ENCODE assay signal across 10 cellular contexts in genomic region chr6:136548582-136549330, GRCh38. TPM values are rescaled to one million over a fixed set of nuclear protein-coding genes. Genes with fewer than 3 reads are reported as not detected.
DNase-seq lines count a peak whose midpoint lies in the region; ATAC-seq and TF ChIP-seq lines count a peak whose summit lies in the region.
"Had no signal": no experiment of that assay in that cellular context is flagged by ENCODE, and none has a peak within 500 bp of the region (broad histone marks: within the 10 kb centered on the region; RNA-seq: fewer than 3 reads in every experiment).

No MANE protein-coding gene starts in this region.

- TF ChIP-seq CTCF in chondrocyte (IDR thresholded peaks at IDR 0.05) (no peak), thoracic aorta (IDR thresholded peaks at IDR 0.05) (no peak)

- H3K9ac ChIP-seq in mesendoderm (ENCODE audit: low read length): peak overlapping the region; percentile 78
- H3K9ac ChIP-seq: BLaER1 had no signal

- H3K4me1 ChIP-seq in mesendoderm (ENCODE audit: control insufficient read depth, low read depth, low read length) (no peaks in the 10 kb centered on the region), thoracic aorta (ENCODE audit: control insufficient read depth in 1 of 2, low read depth in 2 of 2) (peaks cover 4 to 18% of the 10 kb centered on the region in 2 donors)

- H2BK120ac ChIP-seq in mesendoderm (ENCODE audit: low read depth, low read length): no peak overlapping the region

- H3K27me3 ChIP-seq in mesendoderm (ENCODE audit: insufficient read depth, low read length, poor library complexity): no peaks in the 10 kb centered on the region
- no peaks in the 10 kb centered on the region for H3K27me3 ChIP-seq in thoracic aorta (replicated peaks; ENCODE audit: insufficient read depth)

- H3K4ac ChIP-seq in mesendoderm (ENCODE audit: low read depth, low read length): no peak overlapping the region

- no peak overlapping the region for H3K27ac Mint-ChIP-seq in activated naive CD4-positive, alpha-beta T cell treated with anti-CD3 and anti-CD28 coated beads, Interleukin-2, amount 10 ng/mL, durations not matched to agents 7 days and 5 days
- no peak overlapping the region for H3K27ac Mint-ChIP-seq in chondrocyte (ENCODE audit: unreplicated experiment)

- peak overlapping the region; percentile 6 for H3K56ac ChIP-seq in mesendoderm (ENCODE audit: low read length)

- H3K4me1 Mint-ChIP-seq in activated naive CD4-positive, alpha-beta T cell treated with anti-CD3 and anti-CD28 coated beads, Interleukin-2, amount 10 ng/mL, durations not matched to agents 7 days and 5 days: peaks cover 11% of the 10 kb centered on the region
- peaks cover 14% of the 10 kb centered on the region for H3K4me1 Mint-ChIP-seq in chondrocyte (ENCODE audit: low read depth)

- H2BK15ac ChIP-seq in mesendoderm (replicated peaks; ENCODE audit: low read depth): no peak overlapping the region

- no peaks in the 10 kb centered on the region for H3K36me3 Mint-ChIP-seq in activated naive CD4-positive, alpha-beta T cell treated with anti-CD3 and anti-CD28 coated beads, Interleukin-2, amount 10 ng/mL, durations not matched to agents 7 days and 5 days
- H3K36me3 Mint-ChIP-seq in chondrocyte (ENCODE audit: low read depth): peaks cover 8% of the 10 kb centered on the region

- peaks cover 22% of the 10 kb centered on the region for H3K79me2 ChIP-seq in mesendoderm (ENCODE audit: control insufficient read depth, insufficient read depth, low read length)

- peaks cover 3% of the 10 kb centered on the region for H3K79me1 ChIP-seq in mesendoderm (ENCODE audit: low read length)

- no peak overlapping the region for H3K23ac ChIP-seq in mesendoderm (ENCODE audit: low read length)

- no peak overlapping the region for H3K4me3 ChIP-seq in mesendoderm (ENCODE audit: low read length)
- H3K4me3 ChIP-seq in thoracic aorta: peak overlapping the region; percentile 87

- peaks cover 67% of the 10 kb centered on the region for H3K27me3 Mint-ChIP-seq in activated naive CD4-positive, alpha-beta T cell treated with anti-CD3 and anti-CD28 coated beads, Interleukin-2, amount 10 ng/mL, durations not matched to agents 7 days and 5 days
- H3K27me3 Mint-ChIP-seq in chondrocyte (ENCODE audit: low read depth): peaks cover 56% of the 10 kb centered on the region

- no peaks in the 10 kb centered on the region for H3K9me3 ChIP-seq in thoracic aorta
- H3K9me3 ChIP-seq: BLaER1 had no signal

- WGBS in mesendoderm (ENCODE audit: extremely low coverage, insufficient coverage, low lambda C conversion rate): no CpG with 5 or more reads among the region's 14 CpGs

- no peak for ATAC-seq in thoracic aorta (ENCODE audit: insufficient number of reproducible peaks, low FRiP score, low read depth)
- no peak for ATAC-seq in HG02981 (IDR thresholded peaks at IDR 0.05; ENCODE audit: unreplicated experiment)
- ATAC-seq in GM18519 (IDR thresholded peaks at IDR 0.05; ENCODE audit: low FRiP score, unreplicated experiment): no peak

- no peak overlapping the region for H4K5ac ChIP-seq in mesendoderm (ENCODE audit: low read length)

- H3K4me3 Mint-ChIP-seq in activated naive CD4-positive, alpha-beta T cell treated with anti-CD3 and anti-CD28 coated beads, Interleukin-2, amount 10 ng/mL, durations not matched to agents 7 days and 5 days: peak overlapping the region; percentile 61
- peak overlapping the region; percentile 63 for H3K4me3 Mint-ChIP-seq in chondrocyte (ENCODE audit: unreplicated experiment)

- H2AK5ac ChIP-seq in mesendoderm (ENCODE audit: low read length): no peak overlapping the region

- DNase-seq in activated naive CD4-positive, alpha-beta T cell treated with anti-CD3 and anti-CD28 coated beads, Interleukin-2, amount 10 ng/mL, durations not matched to agents 7 days and 5 days: no peak
- no peak for DNase-seq in activated naive CD4-positive, alpha-beta T cell treated with anti-CD3 and anti-CD28 coated beads, Interleukin-2, amount 50 U/mL, for 16 hours
- DNase-seq in chondrocyte (ENCODE audit: low spot score) (no peak), mesendoderm (no peak), thoracic aorta (ENCODE audit: low spot score) (no peak), NCI-H526 treated with DMSO at 0.1 percent for 48 hours (lab: John Stamatoyannopoulos, UW) (no peak)
- DNase-seq: NCI-H187 had no signal

- H3K4me2 ChIP-seq in mesendoderm (ENCODE audit: low read length): peak overlapping the region; percentile 47

- CTCF ChIA-PET in activated naive CD4-positive, alpha-beta T cell treated with anti-CD3 and anti-CD28 coated beads, Interleukin-2, amount 10 ng/mL, durations not matched to agents 7 days and 5 days (lab: Charles Lee): interaction anchor here (0.9 to 1.1 kb wide), 2 partner anchors 9 to 415 kb away, joined by 3 to 4 read pairs; no protein-coding TSS in a partner anchor

- H3K36me3 ChIP-seq in mesendoderm (ENCODE audit: control insufficient read depth, insufficient read depth, low read length): no peaks in the 10 kb centered on the region
- H3K36me3 ChIP-seq in thoracic aorta: no peaks in the 10 kb centered on the region
- H3K36me3 ChIP-seq: BLaER1 had no signal

- H3K27ac ChIP-seq in mesendoderm (ENCODE audit: low read depth, low read length): no peak overlapping the region
- H3K27ac ChIP-seq in thoracic aorta: no peak overlapping the region
- H3K27ac ChIP-seq: BLaER1 had no signal

- no peak overlapping the region for H3K18ac ChIP-seq in mesendoderm (ENCODE audit: low read length)

- H3K9me3 Mint-ChIP-seq in activated naive CD4-positive, alpha-beta T cell treated with anti-CD3 and anti-CD28 coated beads, Interleukin-2, amount 10 ng/mL, durations not matched to agents 7 days and 5 days: no peaks in the 10 kb centered on the region
- H3K9me3 Mint-ChIP-seq in chondrocyte (ENCODE audit: low read depth): no peaks in the 10 kb centered on the region

- H4K8ac ChIP-seq in mesendoderm (ENCODE audit: low read depth, low read length): no peak overlapping the region

- no peak overlapping the region for H2BK5ac ChIP-seq in mesendoderm (ENCODE audit: low read length)

RNA-seq across cellular contexts. Expression of gene MAP7, which starts 1.5 kb away (rescaled TPM):
- total RNA-seq in chondrocyte: 0.17 to 1.1 TPM (median 0.77 TPM) in 3 replicates
- polyA plus RNA-seq in mesendoderm (2013, experiment 1 of 2): 33.0 TPM
- polyA plus RNA-seq in mesendoderm (2013, experiment 2 of 2): 32.5 TPM
- 1 to 10 TPM; 5.1 to 6.9 TPM for total RNA-seq in thoracic aorta
